In genomic region chr2:6946722-6947121, GRCh38 we compare ENCODE assay signal across 1 cellular context.
TF ChIP-seq lines count a peak whose summit lies in the region.

No MANE protein-coding gene starts in this region.

TF ChIP-seq in SK-N-SH, 30 proteins besides CTCF, POLR2A, EP300 and RAD21 (continued from another document):
- TF ChIP-seq PBX3 (IDR thresholded peaks at IDR 0.05), result peak; percentile 85
- no peak for TF ChIP-seq SIN3A (IDR thresholded peaks at IDR 0.05; ENCODE audit: borderline replicate concordance, low read depth, low read length)
- peak; percentile 35; the same call in 1 of the 2 replicates for TF ChIP-seq POLR2AphosphoS5 (IDR thresholded peaks at IDR 0.05; ENCODE audit: low read depth, low read length)
